ENCODE assay signal across 1 cellular context in the genomic region with DNA sequence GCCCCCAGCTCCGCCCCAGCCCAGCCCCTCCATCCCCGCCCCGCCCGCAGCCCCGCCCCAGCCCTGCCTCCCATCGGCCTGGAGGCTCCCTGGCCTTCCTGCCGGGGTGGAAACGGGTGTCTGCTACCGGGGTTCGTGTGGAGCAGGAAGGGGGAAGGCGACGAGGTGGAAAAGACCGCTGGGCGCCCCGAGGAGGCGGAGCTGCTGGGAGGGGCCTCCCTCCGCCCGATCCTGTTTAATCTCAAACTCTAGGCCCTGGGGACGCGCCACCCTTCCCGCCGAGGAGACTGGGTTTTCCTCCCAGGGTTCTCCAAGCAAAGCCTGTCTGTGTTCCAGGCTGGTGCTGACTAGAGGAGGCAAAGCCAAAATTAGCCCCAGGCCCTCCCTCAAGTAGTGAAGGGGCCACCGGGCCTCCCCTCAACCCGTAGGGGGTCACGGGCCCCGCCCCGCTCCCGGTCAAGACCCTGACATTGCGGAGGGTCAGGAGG.
TF ChIP-seq lines count a peak whose summit lies in the region.

No MANE protein-coding gene starts in this region.

TF ChIP-seq in K562, 482 proteins besides CTCF, POLR2A, EP300 and RAD21 (continued from another document and continues in another):
- TF ChIP-seq TFAP4 (CRISPR knock-in tag; IDR thresholded peaks at IDR 0.05; ENCODE audit: borderline replicate concordance) (peak; percentile 67), SAFB (IDR thresholded peaks at IDR 0.05; ENCODE audit: borderline replicate concordance, low read depth, low read length) (no peak), ZFP91 (CRISPR knock-in tag; IDR thresholded peaks at IDR 0.05) (no peak), HCFC1 (IDR thresholded peaks at IDR 0.05; ENCODE audit: low read depth, low read length) (peak; percentile 27; the same call in 1 of the 2 replicates), GATAD2B (IDR thresholded peaks at IDR 0.05; ENCODE audit: borderline replicate concordance) (0 out of 2 replicates have a peak, but pooled peaks have one; percentile 5), RBFOX2 (IDR thresholded peaks at IDR 0.05; ENCODE audit: low read depth, low read length) (peak; percentile 85), POLR2H (tag; IDR thresholded peaks at IDR 0.05; ENCODE audit: low read depth) (peak; percentile 94), ATF1 (CRISPR knock-in tag; IDR thresholded peaks at IDR 0.05) (no peak), ATF1 (tag; IDR thresholded peaks at IDR 0.05) (peak; percentile 51), TAF1 (IDR thresholded peaks at IDR 0.05; ENCODE audit: control insufficient read depth, extremely low read depth, insufficient read depth, low read length, severe bottlenecking) (peak; percentile 72), HLTF (IDR thresholded peaks at IDR 0.05) (peak; percentile 17; the same call in 1 of the 2 replicates), ERF (CRISPR knock-in tag; IDR thresholded peaks at IDR 0.05) (peak; percentile 86), SREBF1 (IDR thresholded peaks at IDR 0.05; ENCODE audit: borderline replicate concordance, low read depth, low read length) (0 out of 2 replicates have a peak, but pooled peaks have one; percentile 43), HMGN3 (IDR thresholded peaks at IDR 0.05; ENCODE audit: borderline replicate concordance, extremely low read depth, insufficient read length, low read depth, low read length) (peak; percentile 43), CREB1 (IDR thresholded peaks at IDR 0.05) (no peak), CREB1 (CRISPR knock-in tag; IDR thresholded peaks at IDR 0.05) (0 out of 2 replicates have a peak, but pooled peaks have one; percentile 57), ZNF41 (CRISPR knock-in tag; conservative IDR thresholded peaks at IDR 0.05) (0 out of 2 replicates have a peak, but pooled peaks have one; percentile 4), SMARCA4 (IDR thresholded peaks at IDR 0.05) (peak; percentile 43; the same call in 1 of the 2 replicates), OTX1 (CRISPR knock-in tag; IDR thresholded peaks at IDR 0.05) (peak; percentile 71; the same call in 1 of the 2 replicates), ZNF316 (IDR thresholded peaks at IDR 0.05) (no peak), CHD1 (IDR thresholded peaks at IDR 0.05; ENCODE audit: low read length) (peak; percentile 63), SIN3B (IDR thresholded peaks at IDR 0.05; ENCODE audit: low read depth) (peak; percentile 12; the same call in 1 of the 2 replicates), HNRNPLL (IDR thresholded peaks at IDR 0.05; ENCODE audit: low read depth, low read length, poor library complexity, severe bottlenecking) (no peak), ZNF507 (tag; conservative IDR thresholded peaks at IDR 0.05) (no peak), KAT2B (IDR thresholded peaks at IDR 0.05; ENCODE audit: low read depth, low read length) (no peak), ZFX (CRISPR knock-in tag; IDR thresholded peaks at IDR 0.05) (peak; percentile 94), ZBTB11 (CRISPR knock-in tag; IDR thresholded peaks at IDR 0.05) (peak in 1 of 3 experiments; percentile 86; a peak in 2 of 6 replicates), TOE1 (IDR thresholded peaks at IDR 0.05; ENCODE audit: borderline replicate concordance) (0 out of 2 replicates have a peak, but pooled peaks have one; percentile 46), TOE1 (CRISPR knock-in tag; IDR thresholded peaks at IDR 0.05; ENCODE audit: borderline replicate concordance, low read depth) (no peak), GTF2E2 (tag; IDR thresholded peaks at IDR 0.05) (0 out of 2 replicates have a peak, but pooled peaks have one; percentile 89), CXXC5 (CRISPR knock-in tag; IDR thresholded peaks at IDR 0.05) (peak; percentile 54), CTBP1 (IDR thresholded peaks at IDR 0.05; ENCODE audit: borderline replicate concordance) (peak; percentile 63; the same call in 1 of the 2 replicates), MLLT1 (IDR thresholded peaks at IDR 0.05) (0 out of 4 replicates have a peak, but pooled peaks of 1 of the 2 experiments have one; percentile 11), SRF (CRISPR knock-in tag; IDR thresholded peaks at IDR 0.05) (0 out of 4 replicates have a peak, but pooled peaks of 1 of the 2 experiments have one; percentile 21), SMARCE1 (IDR thresholded peaks at IDR 0.05) (no peak), ARID1B (IDR thresholded peaks at IDR 0.05) (peak; percentile 41; the same call in 1 of the 2 replicates), KLF1 (tag; IDR thresholded peaks at IDR 0.05) (peak; percentile 34; the same call in 1 of the 2 replicates), KAT8 (IDR thresholded peaks at IDR 0.05; ENCODE audit: low read depth) (no peak), RHOXF2B (CRISPR knock-in tag; conservative IDR thresholded peaks at IDR 0.05) (0 out of 2 replicates have a peak, but pooled peaks have one; percentile 47), RB1 (IDR thresholded peaks at IDR 0.05; ENCODE audit: low read depth) (peak; percentile 20; the same call in 1 of the 2 replicates), ZBTB1 (CRISPR knock-in tag; IDR thresholded peaks at IDR 0.05; ENCODE audit: borderline replicate concordance, low read depth) (peak; percentile 67), CCNT2 (IDR thresholded peaks at IDR 0.05; ENCODE audit: borderline replicate concordance, extremely low read depth, insufficient read length, low read depth, low read length) (peak; percentile 28), ZBTB7A (IDR thresholded peaks at IDR 0.05; ENCODE audit: borderline replicate concordance, control insufficient read depth, low read depth, low read length) (peak; percentile 35; the same call in 1 of the 2 replicates), NFIC (IDR thresholded peaks at IDR 0.05) (peak; percentile 37), LCOR (CRISPR knock-in tag; IDR thresholded peaks at IDR 0.05) (peak; percentile 78), YBX1 (IDR thresholded peaks at IDR 0.05) (no peak), REST (CRISPR knock-in tag; IDR thresholded peaks at IDR 0.05; ENCODE audit: low read depth) (peak; percentile 77), NONO (IDR thresholded peaks at IDR 0.05; ENCODE audit: low read depth in 2 of 2, low read length in 1 of 2) (0 out of 4 replicates have a peak, but pooled peaks of 1 of the 2 experiments have one; percentile 38), HIVEP1 (CRISPR knock-in tag; IDR thresholded peaks at IDR 0.05) (0 out of 2 replicates have a peak, but pooled peaks have one; percentile 2), KDM4B (IDR thresholded peaks at IDR 0.05; ENCODE audit: borderline replicate concordance in 2 of 2, low read depth in 1 of 2) (peak in 1 of 2 experiments; percentile 66; a peak in 1 of 4 replicates), NFRKB (IDR thresholded peaks at IDR 0.05; ENCODE audit: low read depth) (0 out of 2 replicates have a peak, but pooled peaks have one; percentile 79)
- TF ChIP-seq, protein P1, sequence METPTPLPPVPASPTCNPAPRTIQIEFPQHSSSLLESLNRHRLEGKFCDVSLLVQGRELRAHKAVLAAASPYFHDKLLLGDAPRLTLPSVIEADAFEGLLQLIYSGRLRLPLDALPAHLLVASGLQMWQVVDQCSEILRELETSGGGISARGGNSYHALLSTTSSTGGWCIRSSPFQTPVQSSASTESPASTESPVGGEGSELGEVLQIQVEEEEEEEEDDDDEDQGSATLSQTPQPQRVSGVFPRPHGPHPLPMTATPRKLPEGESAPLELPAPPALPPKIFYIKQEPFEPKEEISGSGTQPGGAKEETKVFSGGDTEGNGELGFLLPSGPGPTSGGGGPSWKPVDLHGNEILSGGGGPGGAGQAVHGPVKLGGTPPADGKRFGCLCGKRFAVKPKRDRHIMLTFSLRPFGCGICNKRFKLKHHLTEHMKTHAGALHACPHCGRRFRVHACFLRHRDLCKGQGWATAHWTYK (CRISPR knock-in tag; IDR thresholded peaks at IDR 0.05): no peak; the same call in 1 of the 2 replicates
- TF ChIP-seq, protein P2, sequence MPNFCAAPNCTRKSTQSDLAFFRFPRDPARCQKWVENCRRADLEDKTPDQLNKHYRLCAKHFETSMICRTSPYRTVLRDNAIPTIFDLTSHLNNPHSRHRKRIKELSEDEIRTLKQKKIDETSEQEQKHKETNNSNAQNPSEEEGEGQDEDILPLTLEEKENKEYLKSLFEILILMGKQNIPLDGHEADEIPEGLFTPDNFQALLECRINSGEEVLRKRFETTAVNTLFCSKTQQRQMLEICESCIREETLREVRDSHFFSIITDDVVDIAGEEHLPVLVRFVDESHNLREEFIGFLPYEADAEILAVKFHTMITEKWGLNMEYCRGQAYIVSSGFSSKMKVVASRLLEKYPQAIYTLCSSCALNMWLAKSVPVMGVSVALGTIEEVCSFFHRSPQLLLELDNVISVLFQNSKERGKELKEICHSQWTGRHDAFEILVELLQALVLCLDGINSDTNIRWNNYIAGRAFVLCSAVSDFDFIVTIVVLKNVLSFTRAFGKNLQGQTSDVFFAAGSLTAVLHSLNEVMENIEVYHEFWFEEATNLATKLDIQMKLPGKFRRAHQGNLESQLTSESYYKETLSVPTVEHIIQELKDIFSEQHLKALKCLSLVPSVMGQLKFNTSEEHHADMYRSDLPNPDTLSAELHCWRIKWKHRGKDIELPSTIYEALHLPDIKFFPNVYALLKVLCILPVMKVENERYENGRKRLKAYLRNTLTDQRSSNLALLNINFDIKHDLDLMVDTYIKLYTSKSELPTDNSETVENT (CRISPR knock-in tag; IDR thresholded peaks at IDR 0.05): peak; percentile 57; the same call in 1 of the 2 replicates
